In genomic region chr5:14351845-14352712, GRCh38 we compare ENCODE assay signal across 8 cellular contexts.
DNase-seq lines count a peak whose midpoint lies in the region; TF ChIP-seq lines count a peak whose summit lies in the region.

No MANE protein-coding gene starts in this region.

- no peaks in the 10 kb centered on the region for H3K9me3 ChIP-seq in uterus

- H3K27ac ChIP-seq in uterus: no peak overlapping the region

- no peaks in the 10 kb centered on the region for H3K27me3 ChIP-seq in uterus

- no peaks in the 10 kb centered on the region for H3K36me3 ChIP-seq in uterus

- intact Hi-C loops in posterior vena cava (cut with DNase I): no loop called here
- intact Hi-C loops in uterus (cut with DNase I; ENCODE audit: low total_unique reads): no loop called here

- TF ChIP-seq POLR2A in uterus (IDR thresholded peaks at IDR 0.05): no peak

- peak; percentile 86 for DNase-seq in GM03348 (ENCODE audit: low spot score)
- peak; percentile 66 for DNase-seq in H4 (ENCODE audit: low spot score)
- no peak for DNase-seq in LNCaP clone FGC (ENCODE audit: low read depth)
- DNase-seq in SHP77 (lab: John Stamatoyannopoulos, UW): peak; percentile 78 to 81
- DNase-seq in activated gamma-delta T cell treated with anti-CD3 and anti-CD28 coated beads, Interleukin-2, amount 50 U/mL, for 16 hours (ENCODE audit: low read depth): peak; percentile 30
- peak; percentile 72 for DNase-seq in germinal center (ENCODE audit: low spot score)
- DNase-seq in posterior vena cava (ENCODE audit: low spot score): peak; percentile 87
- peak; percentile 51 to 60 for DNase-seq in uterus

- no peak overlapping the region for H3K4me3 ChIP-seq in LNCaP clone FGC (ENCODE audit: low read depth, low read length)
- H3K4me3 ChIP-seq in uterus: no peak overlapping the region

- H3K4me1 ChIP-seq in uterus: no peaks in the 10 kb centered on the region

- TF ChIP-seq CTCF in LNCaP clone FGC (IDR thresholded peaks at IDR 0.05; ENCODE audit: control insufficient read depth, extremely low read depth, insufficient read depth): peak; percentile 97
- peak; percentile 76 to 96 (median 90) for TF ChIP-seq CTCF in uterus (IDR thresholded peaks at IDR 0.05)
